Comparison of ENCODE assay signal across 18 cellular contexts in the genomic region with DNA sequence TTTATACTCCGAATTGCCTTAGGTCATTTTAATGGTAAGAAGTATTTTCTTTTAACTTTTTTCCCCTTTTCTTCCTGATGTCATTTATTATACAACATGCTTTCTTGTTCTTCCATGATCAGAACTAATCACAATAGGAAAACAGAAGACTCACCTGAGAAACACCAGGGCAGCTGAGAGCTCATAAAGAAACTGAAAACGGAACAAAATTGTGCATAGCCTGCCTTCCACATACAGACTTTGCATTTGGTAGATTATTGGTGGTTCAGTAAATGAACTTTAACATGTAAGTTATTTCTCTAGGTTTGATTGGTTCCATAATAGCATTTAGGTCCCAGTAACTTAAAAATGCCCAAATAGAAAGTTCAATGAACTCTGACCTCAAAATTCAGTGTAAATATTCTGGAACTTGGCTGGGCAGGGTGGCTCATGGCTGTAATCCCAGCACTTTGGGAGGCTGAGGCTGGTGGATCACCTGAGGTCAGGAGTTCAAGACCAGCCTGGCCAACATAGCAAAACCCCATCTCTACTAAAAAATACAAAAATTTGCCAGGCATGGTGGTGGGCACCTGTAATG.
A peak's percentile ranks its signal among the peaks of the same experiment; 100 is the strongest.
DNase-seq lines count a peak whose midpoint lies in the region; ATAC-seq and TF ChIP-seq lines count a peak whose summit lies in the region.
"Had no signal": no experiment of that assay in that cellular context is flagged by ENCODE, and none has a peak within 500 bp of the region (broad histone marks: within the 10 kb centered on the region; RNA-seq: fewer than 3 reads in every experiment).

No MANE protein-coding gene starts in this region.

- peak overlapping the region; percentile 50 for H3K27ac ChIP-seq in OCI-LY3 (ENCODE audit: low read length)
- no peak overlapping the region for H3K27ac ChIP-seq in spleen
- H3K27ac ChIP-seq: foreskin keratinocyte, right lobe of liver, SJCRH30 had no signal

- intact Hi-C loops in spleen (cut with DNase I; ENCODE audit: low total_unique reads) = no loop called here

- TF ChIP-seq CTCF in OCI-LY3 (IDR thresholded peaks at IDR 0.05; ENCODE audit: low read depth, low read length) (no peak), spleen (IDR thresholded peaks at IDR 0.05 in 8 of 11, conservative IDR thresholded peaks at IDR 0.05 in 3 of 11) (no peak)

- no peaks in the 10 kb centered on the region for H3K36me3 ChIP-seq in OCI-LY3 (replicated peaks; ENCODE audit: low read depth, low read length)
- no peaks in the 10 kb centered on the region for H3K36me3 ChIP-seq in spleen
- H3K36me3 ChIP-seq: right lobe of liver, SJCRH30 had no signal

- H3K9ac ChIP-seq in OCI-LY3 (ENCODE audit: low read length) = no peak overlapping the region

- H3K4me2 ChIP-seq in OCI-LY3 (ENCODE audit: low read length) = peak overlapping the region; percentile 62

- ATAC-seq in GM18511 (IDR thresholded peaks at IDR 0.05; ENCODE audit: unreplicated experiment) = peak; percentile 83
- peak; percentile 69 for ATAC-seq in GM19463 (IDR thresholded peaks at IDR 0.05; ENCODE audit: unreplicated experiment)
- peak; percentile 57 for ATAC-seq in HG02798 (IDR thresholded peaks at IDR 0.05; ENCODE audit: poor library complexity, unreplicated experiment)
- ATAC-seq in HG03039 (IDR thresholded peaks at IDR 0.05; ENCODE audit: unreplicated experiment) = no peak
- no peak for ATAC-seq in GM19395 (IDR thresholded peaks at IDR 0.05; ENCODE audit: unreplicated experiment)
- ATAC-seq: foreskin keratinocyte, PC-3, right lobe of liver had no signal

- no peaks in the 10 kb centered on the region for H3K9me3 ChIP-seq in OCI-LY3 (ENCODE audit: insufficient read depth, low read length)
- H3K9me3 ChIP-seq in spleen = no peaks in the 10 kb centered on the region
- H3K9me3 ChIP-seq: right lobe of liver, SJCRH30 had no signal

- DNase-seq in NCI-H2227 (lab: John Stamatoyannopoulos, UW; ENCODE audit: unreplicated experiment) = no peak
- DNase-seq in spleen = no peak
- DNase-seq: activated CD4-positive, alpha-beta T cell treated with anti-CD3 and anti-CD28 coated beads for 4 hours; activated naive CD4-positive, alpha-beta T cell treated with Interleukin-2 at 50 U/mL for 16 hours; COR-L47; foreskin keratinocyte; NCI-H2029; NCI-H526; PC-3; right lobe of liver; SJCRH30; T-helper 9 cell had no signal

- no peaks in the 10 kb centered on the region for H4K20me1 ChIP-seq in OCI-LY3 (ENCODE audit: insufficient read depth, low read length)

- H2AFZ ChIP-seq in OCI-LY3 (ENCODE audit: low read depth, low read length) = no peak overlapping the region

- H3K27me3 ChIP-seq in OCI-LY3 (ENCODE audit: low read depth, low read length) (0 out of 2 replicates have a peak, but pooled peaks cover 8% of the 10 kb centered on the region), spleen (replicated peaks in 1 of 7) (no peaks in the 10 kb centered on the region)
- H3K27me3 ChIP-seq: right lobe of liver, SJCRH30 had no signal

- no peak for TF ChIP-seq POLR2A in spleen (IDR thresholded peaks at IDR 0.05)

- no peaks in the 10 kb centered on the region for H3K79me2 ChIP-seq in OCI-LY3 (ENCODE audit: low read length)

- 70 to 79% (median 73%) methylated on average over 2 of the region's 2 CpGs for WGBS in spleen, 5 donors

- H3K4me3 ChIP-seq in OCI-LY3 (ENCODE audit: low read length) = peak overlapping the region; percentile 5; the same call in 1 of the 2 replicates
- no peak overlapping the region for H3K4me3 ChIP-seq in spleen
- H3K4me3 ChIP-seq: right lobe of liver, SJCRH30 had no signal

- H3K4me1 ChIP-seq in OCI-LY3 (ENCODE audit: low read length) (peaks cover 23% of the 10 kb centered on the region), spleen (peaks cover 0 to 5% (median 0%) of the 10 kb centered on the region in 6 donors)
- H3K4me1 ChIP-seq: foreskin keratinocyte, SJCRH30 had no signal

Comparison
In these comparisons a context has a peak if more than half of its experiments do, and no peak if none do; other contexts are left out.
1. ATAC-seq: peak in GM18511 (single experiment), GM19463 (single experiment) and HG02798 (single experiment); none in HG03039 (single experiment) and GM19395 (single experiment).